23 cellular contexts compared by ENCODE assay signal in the genomic region with DNA sequence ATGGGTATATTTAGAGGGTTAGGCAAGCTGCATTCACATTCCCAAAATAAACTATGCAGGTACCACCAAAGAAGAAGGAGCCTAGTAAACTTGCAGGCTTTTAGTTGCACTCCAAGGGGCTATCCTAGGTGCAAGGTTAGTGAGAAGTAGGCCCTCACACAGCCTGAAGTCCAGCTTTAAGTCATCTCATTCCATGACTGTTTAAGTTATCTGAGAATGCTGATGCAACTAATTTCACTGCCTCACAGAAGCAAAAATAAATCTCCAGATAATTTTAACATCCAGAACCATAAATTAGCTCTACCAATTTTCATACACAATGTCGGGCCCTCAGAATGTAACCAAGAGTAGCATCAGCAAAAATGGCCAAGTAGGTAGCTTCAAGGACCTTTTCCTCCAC. TPM values are rescaled to one million over a fixed set of nuclear protein-coding genes. Genes with fewer than 3 reads are reported as not detected.
DNase-seq lines count a peak whose midpoint lies in the region; ATAC-seq, FAIRE-seq and TF ChIP-seq lines count a peak whose summit lies in the region.
"Had no signal": no experiment of that assay in that cellular context is flagged by ENCODE, and none has a peak within 500 bp of the region (broad histone marks: within the 10 kb centered on the region; RNA-seq: fewer than 3 reads in every experiment).

No MANE protein-coding gene starts in this region.

- 83% methylated on average over 1 of the region's 1 CpG; no CpG with 5 or more reads in 1 of the 2 experiments for WGBS in IMR-90 (ENCODE audit: extremely low coverage in 2 of 2, insufficient read length in 1 of 2), 2 experiments
- 73 to 97% (median 87%) methylated on average over 1 of the region's 1 CpG for WGBS in small intestine, 3 donors

- no peak overlapping the region for H4K5ac ChIP-seq in IMR-90 (ENCODE audit: low read depth, low read length)

- dilution Hi-C loops in IMR-90 (cut with HindIII; ENCODE audit: low sequenced_read_pairs, unreplicated experiment): no loop called here

- H3K27me3 ChIP-seq in IMR-90 (ENCODE audit: control insufficient read depth, insufficient read depth, low read length): no peaks in the 10 kb centered on the region
- H3K27me3 ChIP-seq in osteoblast (ENCODE audit: insufficient read depth, low read length): no peaks in the 10 kb centered on the region
- no peaks in the 10 kb centered on the region for H3K27me3 ChIP-seq in small intestine (ENCODE audit: control insufficient read depth in 2 of 2, insufficient read depth in 2 of 2, low read length in 2 of 2)
- H3K27me3 ChIP-seq: SJSA1 had no signal

- FAIRE-seq in small intestine (lab: Jason Lieb, UNC): no peak
- FAIRE-seq: GM12891 had no signal

- peak; percentile 69 for ATAC-seq in IMR-90 (ENCODE audit: low read depth)
- ATAC-seq: HCT116, Right ventricle myocardium inferior had no signal

- H3K9ac ChIP-seq in IMR-90 (ENCODE audit: low read depth, low read length): no peak overlapping the region
- H3K9ac ChIP-seq: GM23248 had no signal

- no peaks in the 10 kb centered on the region for H3K9me1 ChIP-seq in IMR-90 (ENCODE audit: insufficient read depth, low read length)

- intact Hi-C loops in activated CD4-positive, alpha-beta memory T cell treated with anti-CD3 and anti-CD28 coated beads for 36 hours (cut with micrococcal nuclease): no loop called here
- intact Hi-C loops in IMR-90 (cut with micrococcal nuclease): no loop called here

- no peak overlapping the region for H2BK20ac ChIP-seq in IMR-90 (ENCODE audit: low read depth, low read length)

- POLR2A ChIA-PET in activated CD4-positive, alpha-beta memory T cell treated with anti-CD3 and anti-CD28 coated beads for 36 hours (lab: Charles Lee): no interaction called here
- POLR2A ChIA-PET in activated CD4-positive, alpha-beta memory T cell treated with anti-CD3 and anti-CD28 coated beads, Interleukin-2, amount 10 ng/mL, durations not matched to agents 7 days and 5 days (lab: Charles Lee): interaction anchor here (0.6 to 1.3 kb wide), 3 partner anchors 29 to 64 kb away, joined by 3 read pairs; no protein-coding TSS in a partner anchor
- POLR2A ChIA-PET in IMR-90 (lab: Charles Lee; ENCODE audit: unreplicated experiment): no interaction called here

- H3K4me1 ChIP-seq in IMR-90 (ENCODE audit: control insufficient read depth, insufficient read depth, low read length): peaks cover 4% of the 10 kb centered on the region
- H3K4me1 ChIP-seq in osteoblast (ENCODE audit: insufficient read depth, low read length): no peaks in the 10 kb centered on the region
- no peaks in the 10 kb centered on the region for H3K4me1 ChIP-seq in small intestine (ENCODE audit: control insufficient read depth in 2 of 2, insufficient read depth in 1 of 2, low read depth in 1 of 2, low read length in 1 of 2)
- H3K4me1 ChIP-seq: SJSA1 had no signal

- no peaks in the 10 kb centered on the region for H3K4me1 Mint-ChIP-seq in activated CD4-positive, alpha-beta memory T cell treated with anti-CD3 and anti-CD28 coated beads for 36 hours (ENCODE audit: low read depth)
- no peaks in the 10 kb centered on the region for H3K4me1 Mint-ChIP-seq in activated CD4-positive, alpha-beta memory T cell treated with anti-CD3 and anti-CD28 coated beads, Interleukin-2, amount 10 ng/mL, durations not matched to agents 7 days and 5 days
- H3K4me1 Mint-ChIP-seq: CD8-positive, alpha-beta memory T cell had no signal

- peaks cover 28% of the 10 kb centered on the region for H3K36me3 Mint-ChIP-seq in activated CD4-positive, alpha-beta memory T cell treated with anti-CD3 and anti-CD28 coated beads for 36 hours
- peaks cover 46% of the 10 kb centered on the region for H3K36me3 Mint-ChIP-seq in activated CD4-positive, alpha-beta memory T cell treated with anti-CD3 and anti-CD28 coated beads, Interleukin-2, amount 10 ng/mL, durations not matched to agents 7 days and 5 days (ENCODE audit: low read depth)

- peak overlapping the region; percentile 18 for H3K27ac Mint-ChIP-seq in activated CD4-positive, alpha-beta memory T cell treated with anti-CD3 and anti-CD28 coated beads for 36 hours
- H3K27ac Mint-ChIP-seq in activated CD4-positive, alpha-beta memory T cell treated with anti-CD3 and anti-CD28 coated beads, Interleukin-2, amount 10 ng/mL, durations not matched to agents 7 days and 5 days: no peak overlapping the region
- H3K27ac Mint-ChIP-seq: CD8-positive, alpha-beta memory T cell had no signal

- H3K9me3 ChIP-seq in IMR-90 (ENCODE audit: control insufficient read depth, insufficient read depth, low read length): no peaks in the 10 kb centered on the region
- H3K9me3 ChIP-seq in osteoblast (ENCODE audit: low read depth, low read length): no peaks in the 10 kb centered on the region
- no peaks in the 10 kb centered on the region for H3K9me3 ChIP-seq in small intestine (ENCODE audit: control insufficient read depth, low read depth)
- H3K9me3 ChIP-seq: SJSA1 had no signal

- H2AK9ac ChIP-seq in IMR-90 (replicated peaks; ENCODE audit: low read depth, low read length, poor library complexity): no peak overlapping the region

- H4K91ac ChIP-seq in IMR-90 (ENCODE audit: insufficient read depth, low read depth, low read length): no peak overlapping the region

- H2AFZ ChIP-seq in IMR-90 (replicated peaks; ENCODE audit: low read length, poor library complexity) (no peak overlapping the region), osteoblast (ENCODE audit: low read length) (peak overlapping the region; percentile 40)
- H2AFZ ChIP-seq: GM23248 had no signal

- H3K4me3 Mint-ChIP-seq in activated CD4-positive, alpha-beta memory T cell treated with anti-CD3 and anti-CD28 coated beads for 36 hours: no peak overlapping the region
- H3K4me3 Mint-ChIP-seq in activated CD4-positive, alpha-beta memory T cell treated with anti-CD3 and anti-CD28 coated beads, Interleukin-2, amount 10 ng/mL, durations not matched to agents 7 days and 5 days: no peak overlapping the region
- H3K4me3 Mint-ChIP-seq: CD8-positive, alpha-beta memory T cell had no signal

- H2BK120ac ChIP-seq in IMR-90 (ENCODE audit: low read depth, low read length): peak overlapping the region; percentile 1; the same call in 1 of the 2 replicates

- H4K20me1 ChIP-seq in IMR-90 (ENCODE audit: insufficient read depth, low read length) (no peaks in the 10 kb centered on the region), osteoblast (ENCODE audit: insufficient read depth, low read length) (no peaks in the 10 kb centered on the region)

- no peak for TF ChIP-seq POLR2A in IMR-90 (IDR thresholded peaks at IDR 0.05; ENCODE audit: low read depth, low read length)

- no peak for TF ChIP-seq RAD21 in IMR-90 (IDR thresholded peaks at IDR 0.05; ENCODE audit: low read length)

- no peaks in the 10 kb centered on the region for H3K27me3 Mint-ChIP-seq in activated CD4-positive, alpha-beta memory T cell treated with anti-CD3 and anti-CD28 coated beads for 36 hours
- H3K27me3 Mint-ChIP-seq in activated CD4-positive, alpha-beta memory T cell treated with anti-CD3 and anti-CD28 coated beads, Interleukin-2, amount 10 ng/mL, durations not matched to agents 7 days and 5 days: no peaks in the 10 kb centered on the region

- no peaks in the 10 kb centered on the region for H3K79me2 ChIP-seq in osteoblast (ENCODE audit: insufficient read depth, low read length)

- no peak overlapping the region for H3K14ac ChIP-seq in IMR-90 (replicated peaks; ENCODE audit: low read depth, low read length)

- peaks cover 3 to 15% of the 10 kb centered on the region in 2 experiments; a peak in 2 of 4 replicates for H3K79me1 ChIP-seq in IMR-90 (ENCODE audit: low read depth in 1 of 2, low read length in 2 of 2)

- TF ChIP-seq CTCF in IMR-90 (conservative IDR thresholded peaks at IDR 0.05; ENCODE audit: low read depth, low read length) (no peak), osteoblast (IDR thresholded peaks at IDR 0.05; ENCODE audit: extremely low read depth, low read depth, low read length) (no peak)

- no peak for DNase-seq in activated CD4-positive, alpha-beta memory T cell treated with anti-CD3 and anti-CD28 coated beads for 36 hours
- no peak for DNase-seq in activated CD4-positive, alpha-beta memory T cell treated with anti-CD3 and anti-CD28 coated beads, Interleukin-2, amount 10 ng/mL, durations not matched to agents 7 days and 5 days
- peak; percentile 38 for DNase-seq in IMR-90
- DNase-seq in fibroblast of peridontal ligament (ENCODE audit: extremely low read depth): peak; percentile 18
- no peak for DNase-seq in osteoblast (ENCODE audit: insufficient read length, low spot score, missing footprints)
- DNase-seq in SKM-1 treated with dmso at 0.1 percent for 144 hours (lab: John Stamatoyannopoulos, UW; ENCODE audit: unreplicated experiment): no peak
- DNase-seq in small intestine: no peak
- DNase-seq: Calu3; CD8-positive, alpha-beta memory T cell; DMS153; GM23248; Kasumi-1; NCI-H1417; NCI-H1694 treated with DMSO at 0.1 percent for 48 hours; NCI-H2081 treated with DMSO at 0.1 percent for 48 hours; NCI-H446; OCI-M1 had no signal

- H3K9me3 Mint-ChIP-seq in activated CD4-positive, alpha-beta memory T cell treated with anti-CD3 and anti-CD28 coated beads for 36 hours: no peaks in the 10 kb centered on the region
- H3K9me3 Mint-ChIP-seq in activated CD4-positive, alpha-beta memory T cell treated with anti-CD3 and anti-CD28 coated beads, Interleukin-2, amount 10 ng/mL, durations not matched to agents 7 days and 5 days: no peaks in the 10 kb centered on the region
- H3K9me3 Mint-ChIP-seq: CD8-positive, alpha-beta memory T cell had no signal

- no peak overlapping the region for H3K56ac ChIP-seq in IMR-90 (ENCODE audit: extremely low read depth, insufficient read depth, low read length)

- H3K4me3 ChIP-seq in IMR-90 (ENCODE audit: insufficient read depth, low read depth, low read length) (no peak overlapping the region), osteoblast (ENCODE audit: insufficient read depth, low read length) (no peak overlapping the region), small intestine (ENCODE audit: low read depth in 1 of 2, low read length in 2 of 2) (no peak overlapping the region)
- H3K4me3 ChIP-seq: GM23248, SJSA1 had no signal

- H3K4me2 ChIP-seq in IMR-90 (ENCODE audit: low read depth, low read length) (no peak overlapping the region), osteoblast (ENCODE audit: insufficient read depth, low read length) (no peak overlapping the region)

- H3K36me3 ChIP-seq in IMR-90 (ENCODE audit: control insufficient read depth, insufficient read depth, low read length) (no peaks in the 10 kb centered on the region), osteoblast (ENCODE audit: insufficient read depth, low read length) (peaks cover 10% of the 10 kb centered on the region), small intestine (ENCODE audit: control insufficient read depth in 2 of 2, insufficient read depth in 2 of 2, low read length in 2 of 2) (peaks cover 0 to 2% of the 10 kb centered on the region in 2 donors)

- BruUV-seq in IMR-90 (replicated peaks; lab: Mats Ljungman, UMichigan): no TSS peak

- H4K8ac ChIP-seq in IMR-90 (ENCODE audit: low read depth in 2 of 2, low read length in 2 of 2): peak overlapping the region in 1 of 2 experiments; percentile 59; a peak in 1 of 4 replicates

- no peak overlapping the region for H2AK5ac ChIP-seq in IMR-90 (ENCODE audit: low read depth, low read length)

- CTCF ChIA-PET in activated CD4-positive, alpha-beta memory T cell treated with anti-CD3 and anti-CD28 coated beads for 36 hours (lab: Charles Lee): no interaction called here
- CTCF ChIA-PET in activated CD4-positive, alpha-beta memory T cell treated with anti-CD3 and anti-CD28 coated beads, Interleukin-2, amount 10 ng/mL, durations not matched to agents 7 days and 5 days (lab: Charles Lee): no interaction called here
- CTCF ChIA-PET in IMR-90 (lab: Yijun Ruan, JAX): interaction anchor here (0.7 to 1.3 kb wide), 2 partner anchors 11 to 173 kb away, joined by 4 to 5 read pairs; no protein-coding TSS in a partner anchor

- no peak overlapping the region for H2BK15ac ChIP-seq in IMR-90 (ENCODE audit: low read depth, low read length)

- H3K23ac ChIP-seq in IMR-90 (ENCODE audit: low read depth, low read length): no peak overlapping the region

- in situ Hi-C loops in IMR-90 (cut with MboI; ENCODE audit: low sequenced_read_pairs): no loop called here

- H3K4ac ChIP-seq in IMR-90 (ENCODE audit: low read depth, low read length): no peak overlapping the region

- H3K18ac ChIP-seq in IMR-90 (ENCODE audit: low read depth, low read length): no peak overlapping the region; the same call in 1 of the 2 replicates

- peak overlapping the region; percentile 31 for H2BK5ac ChIP-seq in IMR-90 (ENCODE audit: low read depth, low read length, poor library complexity, severe bottlenecking)

- H3K27ac ChIP-seq in IMR-90 (ENCODE audit: insufficient read depth, low read length): peak overlapping the region; percentile 70; the same call in 1 of the 2 replicates
- no peak overlapping the region for H3K27ac ChIP-seq in osteoblast (ENCODE audit: low read depth, low read length)
- H3K27ac ChIP-seq in small intestine (ENCODE audit: low read depth in 1 of 2, low read length in 1 of 2): no peak overlapping the region
- H3K27ac ChIP-seq: C4-2B, GM23248, SJSA1 had no signal

RNA-seq across cellular contexts. Expression of a gene that starts 34.3 kb away (rescaled TPM):
- total RNA-seq in activated CD4-positive, alpha-beta memory T cell treated with anti-CD3 and anti-CD28 coated beads for 36 hours: under 1 TPM; 0.31 to 0.55 TPM
- under 1 TPM; 0.13 to 0.23 TPM for total RNA-seq in activated CD4-positive, alpha-beta memory T cell treated with anti-CD3 and anti-CD28 coated beads, Interleukin-2, amount 10 ng/mL, durations not matched to agents 7 days and 5 days
- total RNA-seq in IMR-90 (2012; rRNA removed) (2.3 and 4.4 TPM in 2 replicates), osteoblast (0.36 and 0.59 TPM in 2 replicates)
- polyA plus RNA-seq in IMR-90 (2012; rRNA removed) (6.2 and 7.7 TPM in 2 replicates), small intestine (1 to 10 TPM in 2 of 3 donors, under 1 TPM in 1; 0.67 to 8.4 (median 3.5) TPM)
- polyA plus RNA-seq in IMR-90 (2012; cell fraction: cytosol; rRNA removed): 4.1 and 7.1 TPM in 2 replicates
- 10.6 and 10.9 TPM in 2 replicates for polyA plus RNA-seq in IMR-90 (2012; cell fraction: nucleus; rRNA removed; ENCODE audit: low replicate concordance)
- total RNA-seq: A172; CD8-positive, alpha-beta memory T cell had no signal

Comparison
In these comparisons a context has a peak if more than half of its experiments do, and no peak if none do; other contexts are left out.
1. DNase-seq: peak in IMR-90 (single experiment) and fibroblast of peridontal ligament (single experiment); none in activated CD4-positive, alpha-beta memory T cell treated with anti-CD3 and anti-CD28 coated beads for 36 hours (single experiment), activated CD4-positive, alpha-beta memory T cell treated with anti-CD3 and anti-CD28 coated beads, Interleukin-2, amount 10 ng/mL, durations not matched to agents 7 days and 5 days (single experiment), osteoblast (single experiment), SKM-1 treated with dmso at 0.1 percent for 144 hours (single experiment) and small intestine (single experiment).